ENCODE assay signal across 8 cellular contexts in the genomic region with DNA sequence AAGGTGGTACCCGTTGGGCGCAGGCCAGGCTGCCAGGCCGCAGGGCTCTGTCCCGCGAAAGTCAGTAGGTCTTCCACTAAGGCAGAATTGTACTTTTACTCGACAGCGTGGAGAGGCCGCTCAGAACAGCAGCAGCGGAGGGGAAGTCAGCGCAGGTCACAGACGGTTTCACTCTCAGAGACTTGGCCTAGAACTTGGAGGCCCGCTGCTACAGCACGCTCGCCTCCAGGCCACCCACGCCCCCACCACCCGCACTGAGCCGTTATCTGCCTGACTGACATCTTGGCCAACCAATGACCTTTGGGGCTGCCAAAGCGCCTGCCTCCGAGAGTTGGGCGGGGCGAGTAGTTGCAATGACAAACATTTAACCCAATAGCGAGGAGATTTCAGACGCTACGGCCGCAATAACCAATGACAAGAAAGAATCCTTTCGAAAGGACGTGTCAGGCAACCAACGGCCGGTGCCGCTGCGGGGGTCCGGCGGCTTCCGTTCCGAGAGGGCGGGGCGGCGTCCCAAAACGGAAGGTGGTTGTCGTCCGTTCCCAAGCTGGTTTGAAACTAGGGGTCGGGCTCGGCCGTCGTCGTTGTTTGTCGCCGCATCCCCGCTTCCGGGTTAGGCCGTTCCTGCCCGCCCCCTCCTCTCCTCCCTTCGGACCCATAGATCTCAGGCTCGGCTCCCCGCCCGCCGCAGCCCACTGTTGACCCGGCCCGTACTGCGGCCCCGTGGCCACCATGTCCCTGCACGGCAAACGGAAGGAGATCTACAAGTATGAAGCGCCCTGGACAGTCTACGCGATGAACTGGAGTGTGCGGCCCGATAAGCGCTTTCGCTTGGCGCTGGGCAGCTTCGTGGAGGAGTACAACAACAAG. TPM values are rescaled to one million over a fixed set of nuclear protein-coding genes. Genes with fewer than 3 reads are reported as not detected.
DNase-seq lines count a peak whose midpoint lies in the region; ATAC-seq and TF ChIP-seq lines count a peak whose summit lies in the region.

A gene with protein sequence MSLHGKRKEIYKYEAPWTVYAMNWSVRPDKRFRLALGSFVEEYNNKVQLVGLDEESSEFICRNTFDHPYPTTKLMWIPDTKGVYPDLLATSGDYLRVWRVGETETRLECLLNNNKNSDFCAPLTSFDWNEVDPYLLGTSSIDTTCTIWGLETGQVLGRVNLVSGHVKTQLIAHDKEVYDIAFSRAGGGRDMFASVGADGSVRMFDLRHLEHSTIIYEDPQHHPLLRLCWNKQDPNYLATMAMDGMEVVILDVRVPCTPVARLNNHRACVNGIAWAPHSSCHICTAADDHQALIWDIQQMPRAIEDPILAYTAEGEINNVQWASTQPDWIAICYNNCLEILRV (plus strand): TSS at position 532 of the 870 bp plus-strand sequence. CDS start 201 bp downstream, at position 733.

- no peak; a peak in 1 of 4 replicates for TF ChIP-seq EP300 in SK-N-SH (IDR thresholded peaks at IDR 0.05; ENCODE audit: borderline replicate concordance in 1 of 2, low read depth in 1 of 2, low read length in 1 of 2)
- TF ChIP-seq EP300 in suprapubic skin (IDR thresholded peaks at IDR 0.05): no peak

- H3K9ac ChIP-seq in SK-N-SH: peak within 1 kb of the TSS; percentile 92

- H3K4me3 ChIP-seq in SK-N-SH (ENCODE audit: low read depth in 2 of 2, low read length in 1 of 2) (peak within 1 kb of the TSS; percentile 85 to 93), suprapubic skin (peak within 1 kb of the TSS; percentile 97)

- no peaks in the 10 kb centered on the region for H3K27me3 ChIP-seq in SK-N-SH (ENCODE audit: insufficient read depth)
- no peaks in the 10 kb centered on the region for H3K27me3 ChIP-seq in suprapubic skin

- peaks cover 38% of the 10 kb centered on the region for H4K20me1 ChIP-seq in SK-N-SH (ENCODE audit: insufficient read depth)

- H3K9me3 ChIP-seq in SK-N-SH (no peaks in the 10 kb centered on the region), suprapubic skin (no peaks in the 10 kb centered on the region)

- peak; percentile 6; the same call in 1 of the 2 replicates for TF ChIP-seq RAD21 in SK-N-SH (IDR thresholded peaks at IDR 0.05; ENCODE audit: low read length)

- H3K4me2 ChIP-seq in SK-N-SH: peak within 1 kb of the TSS; percentile 97

- H3K9me2 ChIP-seq in SK-N-SH: no peaks in the 10 kb centered on the region

- TF ChIP-seq POLR2A in suprapubic skin (IDR thresholded peaks at IDR 0.05): no peak

- no peak for TF ChIP-seq CTCF in SK-N-SH (IDR thresholded peaks at IDR 0.05)
- no peak for TF ChIP-seq CTCF in suprapubic skin (IDR thresholded peaks at IDR 0.05)

- H3K4me1 ChIP-seq in SK-N-SH (ENCODE audit: control insufficient read depth in 1 of 2, insufficient read depth in 2 of 2, low read depth in 1 of 2, low read length in 1 of 2) (peaks cover 9 to 30% of the 10 kb centered on the region in 2 experiments; a peak in 3 of 4 replicates), suprapubic skin (peaks cover 40% of the 10 kb centered on the region)

- POLR2A ChIA-PET in SK-N-SH (lab: Yijun Ruan, JAX): interaction anchor here (0.6 to 4.6 kb wide), 14 partner anchors 12 to 125 kb away, joined by 3 to 27 read pairs (median 4); a partner anchor contains a TSS

- H2AFZ ChIP-seq in SK-N-SH (ENCODE audit: low read depth): peak within 1 kb of the TSS; percentile 98

- WGBS in SK-N-SH (ENCODE audit: low lambda C conversion rate): under 1% methylated on average over 59 of the region's 72 CpGs
- 1% methylated on average over 24 of the region's 72 CpGs for WGBS in suprapubic skin

- peak within 1 kb of the TSS; percentile 90 to 92 for H3K27ac ChIP-seq in SK-N-SH (ENCODE audit: low read depth in 2 of 2, low read length in 1 of 2)
- peak within 1 kb of the TSS; percentile 93 for H3K27ac ChIP-seq in suprapubic skin

- H3K36me3 ChIP-seq in SK-N-SH (replicated peaks in 1 of 2; ENCODE audit: control insufficient read depth in 1 of 2, insufficient read depth in 2 of 2, low read length in 1 of 2) (peaks cover 4 to 14% of the 10 kb centered on the region in 2 experiments), suprapubic skin (no peaks in the 10 kb centered on the region)

- DNase-seq in GM04504 (ENCODE audit: low read depth) (peak; percentile 100), NCI-H1048 (lab: John Stamatoyannopoulos, UW) (peak; percentile 97), SK-N-SH (peak; percentile 100), germinal center (ENCODE audit: low spot score) (peak; percentile 100), nucleus accumbens (lab: John Stamatoyannopoulos, UW) (peak; percentile 85 to 100 (median 99)), suprapubic skin (ENCODE audit: low spot score in 2 of 2) (peak; percentile 99)
- peak; percentile 99 for DNase-seq in activated naive CD4-positive, alpha-beta T cell treated with anti-CD3 and anti-CD28 coated beads, Interleukin-2, amount 50 U/mL, for 16 hours

- H3F3A ChIP-seq in SK-N-SH (replicated peaks; ENCODE audit: insufficient read depth): peaks cover 22% of the 10 kb centered on the region

- H3K79me2 ChIP-seq in SK-N-SH (ENCODE audit: insufficient read depth): peaks cover 62% of the 10 kb centered on the region

- CTCF ChIA-PET in SK-N-SH (lab: Yijun Ruan, JAX): interaction anchor here (0.8 to 6.0 kb wide), 16 partner anchors 8 to 316 kb away, joined by 3 to 44 read pairs (median 5); a partner anchor contains a TSS

- ATAC-seq in HG02571 (IDR thresholded peaks at IDR 0.05; ENCODE audit: unreplicated experiment): peak; percentile 94

TF ChIP-seq in SK-N-SH, 30 proteins besides CTCF, POLR2A, EP300 and RAD21 (continues in another document):
- TF ChIP-seq, protein P1, sequence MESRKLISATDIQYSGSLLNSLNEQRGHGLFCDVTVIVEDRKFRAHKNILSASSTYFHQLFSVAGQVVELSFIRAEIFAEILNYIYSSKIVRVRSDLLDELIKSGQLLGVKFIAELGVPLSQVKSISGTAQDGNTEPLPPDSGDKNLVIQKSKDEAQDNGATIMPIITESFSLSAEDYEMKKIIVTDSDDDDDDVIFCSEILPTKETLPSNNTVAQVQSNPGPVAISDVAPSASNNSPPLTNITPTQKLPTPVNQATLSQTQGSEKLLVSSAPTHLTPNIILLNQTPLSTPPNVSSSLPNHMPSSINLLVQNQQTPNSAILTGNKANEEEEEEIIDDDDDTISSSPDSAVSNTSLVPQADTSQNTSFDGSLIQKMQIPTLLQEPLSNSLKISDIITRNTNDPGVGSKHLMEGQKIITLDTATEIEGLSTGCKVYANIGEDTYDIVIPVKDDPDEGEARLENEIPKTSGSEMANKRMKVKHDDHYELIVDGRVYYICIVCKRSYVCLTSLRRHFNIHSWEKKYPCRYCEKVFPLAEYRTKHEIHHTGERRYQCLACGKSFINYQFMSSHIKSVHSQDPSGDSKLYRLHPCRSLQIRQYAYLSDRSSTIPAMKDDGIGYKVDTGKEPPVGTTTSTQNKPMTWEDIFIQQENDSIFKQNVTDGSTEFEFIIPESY (IDR thresholded peaks at IDR 0.05; ENCODE audit: borderline replicate concordance, low read depth): peak; percentile 52; the same call in 1 of the 2 replicates
- TF ChIP-seq RXRA (IDR thresholded peaks at IDR 0.05; ENCODE audit: borderline replicate concordance, low read depth) (no peak), RCOR1 (IDR thresholded peaks at IDR 0.05; ENCODE audit: low read length) (0 out of 2 replicates have a peak, but pooled peaks have one; percentile 18), ELF1 (IDR thresholded peaks at IDR 0.05) (peak; percentile 95), CHD2 (IDR thresholded peaks at IDR 0.05; ENCODE audit: low read length, partially characterized antibody) (peak; percentile 97), FOXJ3 (CRISPR knock-in tag; IDR thresholded peaks at IDR 0.05) (no peak), EZH2phosphoT487 (IDR thresholded peaks at IDR 0.05; ENCODE audit: borderline replicate concordance, low read depth) (no peak), POLR2AphosphoS5 (IDR thresholded peaks at IDR 0.05; ENCODE audit: low read depth, low read length) (peak; percentile 93), JUND (IDR thresholded peaks at IDR 0.05) (no peak), GATA2 (CRISPR knock-in tag; IDR thresholded peaks at IDR 0.05) (peak; percentile 80)
- TF ChIP-seq, protein P2, sequence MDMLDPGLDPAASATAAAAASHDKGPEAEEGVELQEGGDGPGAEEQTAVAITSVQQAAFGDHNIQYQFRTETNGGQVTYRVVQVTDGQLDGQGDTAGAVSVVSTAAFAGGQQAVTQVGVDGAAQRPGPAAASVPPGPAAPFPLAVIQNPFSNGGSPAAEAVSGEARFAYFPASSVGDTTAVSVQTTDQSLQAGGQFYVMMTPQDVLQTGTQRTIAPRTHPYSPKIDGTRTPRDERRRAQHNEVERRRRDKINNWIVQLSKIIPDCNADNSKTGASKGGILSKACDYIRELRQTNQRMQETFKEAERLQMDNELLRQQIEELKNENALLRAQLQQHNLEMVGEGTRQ (IDR thresholded peaks at IDR 0.05; ENCODE audit: borderline replicate concordance, low read depth, low read length): no peak
- TF ChIP-seq, protein P3, sequence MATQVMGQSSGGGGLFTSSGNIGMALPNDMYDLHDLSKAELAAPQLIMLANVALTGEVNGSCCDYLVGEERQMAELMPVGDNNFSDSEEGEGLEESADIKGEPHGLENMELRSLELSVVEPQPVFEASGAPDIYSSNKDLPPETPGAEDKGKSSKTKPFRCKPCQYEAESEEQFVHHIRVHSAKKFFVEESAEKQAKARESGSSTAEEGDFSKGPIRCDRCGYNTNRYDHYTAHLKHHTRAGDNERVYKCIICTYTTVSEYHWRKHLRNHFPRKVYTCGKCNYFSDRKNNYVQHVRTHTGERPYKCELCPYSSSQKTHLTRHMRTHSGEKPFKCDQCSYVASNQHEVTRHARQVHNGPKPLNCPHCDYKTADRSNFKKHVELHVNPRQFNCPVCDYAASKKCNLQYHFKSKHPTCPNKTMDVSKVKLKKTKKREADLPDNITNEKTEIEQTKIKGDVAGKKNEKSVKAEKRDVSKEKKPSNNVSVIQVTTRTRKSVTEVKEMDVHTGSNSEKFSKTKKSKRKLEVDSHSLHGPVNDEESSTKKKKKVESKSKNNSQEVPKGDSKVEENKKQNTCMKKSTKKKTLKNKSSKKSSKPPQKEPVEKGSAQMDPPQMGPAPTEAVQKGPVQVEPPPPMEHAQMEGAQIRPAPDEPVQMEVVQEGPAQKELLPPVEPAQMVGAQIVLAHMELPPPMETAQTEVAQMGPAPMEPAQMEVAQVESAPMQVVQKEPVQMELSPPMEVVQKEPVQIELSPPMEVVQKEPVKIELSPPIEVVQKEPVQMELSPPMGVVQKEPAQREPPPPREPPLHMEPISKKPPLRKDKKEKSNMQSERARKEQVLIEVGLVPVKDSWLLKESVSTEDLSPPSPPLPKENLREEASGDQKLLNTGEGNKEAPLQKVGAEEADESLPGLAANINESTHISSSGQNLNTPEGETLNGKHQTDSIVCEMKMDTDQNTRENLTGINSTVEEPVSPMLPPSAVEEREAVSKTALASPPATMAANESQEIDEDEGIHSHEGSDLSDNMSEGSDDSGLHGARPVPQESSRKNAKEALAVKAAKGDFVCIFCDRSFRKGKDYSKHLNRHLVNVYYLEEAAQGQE (IDR thresholded peaks at IDR 0.05; ENCODE audit: low read depth, low read length): peak; percentile 59; the same call in 1 of the 2 replicates

RNA-seq across cellular contexts. Expression of the gene that starts here (rescaled TPM):
- 54.6 and 63.5 TPM in 2 replicates for polyA plus RNA-seq in SK-N-SH (2012; rRNA removed)
- 35.9 and 50.8 TPM in 2 replicates for polyA plus RNA-seq in SK-N-SH (2012; cell fraction: cytosol; rRNA removed)
- 36.1 and 57.5 TPM in 2 replicates for polyA plus RNA-seq in SK-N-SH (2012; cell fraction: nucleus; rRNA removed)
- total RNA-seq in suprapubic skin: 10 to 100 TPM; 22.4 to 30.9 (median 27.4) TPM

Comparison
In these comparisons a context has a peak if more than half of its experiments do, and no peak if none do; other contexts are left out.
1. Peak in every context shown above with its lines: DNase-seq, ATAC-seq, H3K4me3 ChIP-seq and H3K27ac ChIP-seq.